18 cellular contexts compared by ENCODE assay signal in the genomic region with DNA sequence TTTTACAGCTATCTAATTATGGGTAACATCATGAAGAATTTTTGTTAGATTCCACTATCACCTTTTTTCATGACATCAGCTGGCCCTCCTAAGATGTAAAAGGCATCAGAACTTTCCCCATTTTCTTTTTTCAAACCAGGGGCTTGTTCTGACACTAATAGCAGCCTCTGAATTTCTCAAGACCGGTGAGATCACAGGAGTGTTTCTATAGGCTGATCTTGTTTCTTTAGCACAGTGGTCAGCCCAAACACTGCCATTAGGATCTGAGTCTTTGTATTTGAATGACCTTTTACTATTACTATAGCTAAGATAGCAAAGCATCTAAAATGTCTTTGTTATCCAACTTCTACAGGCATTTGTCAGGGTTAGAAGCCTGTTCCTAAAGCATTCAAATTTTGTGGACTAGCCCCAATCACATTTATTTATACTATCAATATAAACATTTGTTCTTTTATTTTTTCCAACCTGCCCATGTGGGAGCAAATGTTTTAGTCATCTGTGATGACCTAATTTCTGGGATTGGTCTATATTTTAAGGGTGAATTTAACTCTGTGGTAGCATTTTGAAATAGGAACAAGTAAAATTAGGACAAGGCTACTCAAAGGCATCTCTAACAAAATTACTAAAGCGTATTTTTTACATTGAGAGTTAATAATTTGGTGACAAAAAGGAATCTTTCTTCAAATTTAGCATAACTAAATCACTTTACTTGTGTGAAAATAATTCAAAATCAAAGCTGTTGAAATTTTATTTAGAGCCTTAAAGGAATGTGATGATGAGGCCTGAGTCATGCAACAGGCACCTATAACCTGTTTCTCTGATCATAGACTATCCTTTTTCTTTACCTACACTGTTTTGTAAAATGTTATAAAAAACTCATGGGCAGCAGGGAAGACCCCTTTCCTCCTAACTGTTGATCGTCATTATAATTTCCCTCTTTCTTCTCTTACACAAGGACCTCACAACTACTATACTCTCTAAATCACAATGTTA. TPM values are rescaled to one million over a fixed set of nuclear protein-coding genes. Genes with fewer than 3 reads are reported as not detected.
A peak's percentile ranks its signal among the peaks of the same experiment; 100 is the strongest.
DNase-seq lines count a peak whose midpoint lies in the region; ATAC-seq and TF ChIP-seq lines count a peak whose summit lies in the region.
"Had no signal": no experiment of that assay in that cellular context is flagged by ENCODE, and none has a peak within 500 bp of the region (broad histone marks: within the 10 kb centered on the region; RNA-seq: fewer than 3 reads in every experiment).

No MANE protein-coding gene starts in this region.

- H4K91ac ChIP-seq in mesenchymal stem cell (ENCODE audit: low read length): no peak overlapping the region

- DNase-seq in ELR (ENCODE audit: low read depth) (peak; percentile 36), choroid plexus epithelial cell (ENCODE audit: low read depth) (peak; percentile 56), mesenchymal stem cell (peak; percentile 61), SKM-1 (lab: John Stamatoyannopoulos, UW; ENCODE audit: unreplicated experiment) (no peak)
- DNase-seq: activated CD8-positive, alpha-beta T cell treated with anti-CD3 and anti-CD28 coated beads for 36 hours; activated gamma-delta T cell treated with Interleukin-2 at 50 U/mL for 16 hours; activated T-cell treated with anti-CD3 and anti-CD28 coated beads for 4 hours; adrenal gland; caudate nucleus; KG1; NCI-H526 treated with DMSO at 0.1 percent for 48 hours; stimulated activated naive CD8-positive, alpha-beta T cell treated with anti-CD3 and anti-CD28 coated beads, Interleukin-15, amount 100 ng/mL, for 72 hours; transverse colon had no signal

- no peak for TF ChIP-seq CTCF in choroid plexus epithelial cell (conservative IDR thresholded peaks at IDR 0.05; ENCODE audit: low read depth, low read length)

- H3K27ac ChIP-seq in HUES48 (ENCODE audit: low read depth, low read length): peak overlapping the region; percentile 61
- H3K27ac ChIP-seq in mesenchymal stem cell (ENCODE audit: low read length, poor library complexity, severe bottlenecking): no peak overlapping the region
- H3K27ac ChIP-seq: adrenal gland, transverse colon had no signal

- H3K18ac ChIP-seq in mesenchymal stem cell (ENCODE audit: low read depth in 1 of 2, low read length in 2 of 2): no peak overlapping the region

- H3K14ac ChIP-seq in mesenchymal stem cell (ENCODE audit: low read length in 2 of 2): no peak overlapping the region

- no peak overlapping the region for H2BK5ac ChIP-seq in mesenchymal stem cell (ENCODE audit: low read depth, low read length, poor library complexity, severe bottlenecking)

- no peak overlapping the region for H3K4ac ChIP-seq in mesenchymal stem cell (ENCODE audit: low read depth in 1 of 2, low read length in 2 of 2)

- H3K23ac ChIP-seq in mesenchymal stem cell (ENCODE audit: low read length in 2 of 2): no peak overlapping the region

- H2AK5ac ChIP-seq in mesenchymal stem cell (ENCODE audit: low read length, severe bottlenecking): no peak overlapping the region

- H2BK12ac ChIP-seq in mesenchymal stem cell (ENCODE audit: low read length in 2 of 2): no peak overlapping the region

- H3K4me2 ChIP-seq in mesenchymal stem cell (ENCODE audit: low read length, poor library complexity, severe bottlenecking): no peak overlapping the region

- H3K9ac ChIP-seq in HUES48 (ENCODE audit: low read depth, low read length) (no peak overlapping the region), mesenchymal stem cell (ENCODE audit: low read length) (peak overlapping the region; percentile 28)

- ATAC-seq in GM18868 (IDR thresholded peaks at IDR 0.05; ENCODE audit: unreplicated experiment) (no peak), GM21717 (IDR thresholded peaks at IDR 0.05; ENCODE audit: unreplicated experiment) (no peak)
- ATAC-seq: activated CD4-positive, CD25-positive, alpha-beta regulatory T cell treated with anti-CD3 and anti-CD28 coated beads, Interleukin-2, amount 50 U/mL, for 24 hours; activated CD8-positive, alpha-beta T cell treated with anti-CD3 and anti-CD28 coated beads for 36 hours; stimulated activated naive CD8-positive, alpha-beta T cell treated with anti-CD3 and anti-CD28 coated beads, Interleukin-15, amount 100 ng/mL, for 72 hours had no signal

- no peak overlapping the region for H2AFZ ChIP-seq in mesenchymal stem cell (ENCODE audit: low read depth, low read length)

- H3K4me1 ChIP-seq in HUES48 (ENCODE audit: control insufficient read depth, insufficient read depth, low read length) (peaks cover 19% of the 10 kb centered on the region), mesenchymal stem cell (ENCODE audit: control insufficient read depth, insufficient read depth, low read depth, low read length) (peaks cover 6% of the 10 kb centered on the region)
- H3K4me1 ChIP-seq: adrenal gland, transverse colon had no signal

- no peaks in the 10 kb centered on the region for H3K27me3 ChIP-seq in HUES48 (ENCODE audit: control insufficient read depth, insufficient read depth, low read length)
- H3K27me3 ChIP-seq in mesenchymal stem cell (ENCODE audit: control insufficient read depth in 1 of 2, insufficient read depth in 1 of 2, low read length in 2 of 2): no peaks in the 10 kb centered on the region
- H3K27me3 ChIP-seq: adrenal gland, transverse colon had no signal

- H3K4me3 ChIP-seq in HUES48 (ENCODE audit: low read depth, low read length): no peak overlapping the region
- no peak overlapping the region for H3K4me3 ChIP-seq in choroid plexus epithelial cell (ENCODE audit: low read depth, low read length)
- no peak overlapping the region for H3K4me3 ChIP-seq in mesenchymal stem cell (ENCODE audit: insufficient read depth in 1 of 2, low read depth in 1 of 2, low read length in 2 of 2)
- H3K4me3 ChIP-seq: adrenal gland, lung, transverse colon had no signal

- H4K8ac ChIP-seq in mesenchymal stem cell (ENCODE audit: low read length): no peak overlapping the region

- no peaks in the 10 kb centered on the region for H3K79me1 ChIP-seq in mesenchymal stem cell (replicated peaks; ENCODE audit: low read length, poor library complexity, severe bottlenecking)

- H3K9me3 ChIP-seq in HUES48 (ENCODE audit: control insufficient read depth, insufficient read depth, low read length): no peaks in the 10 kb centered on the region
- H3K9me3 ChIP-seq in mesenchymal stem cell (ENCODE audit: control insufficient read depth, low read length): no peaks in the 10 kb centered on the region
- H3K9me3 ChIP-seq: adrenal gland, transverse colon had no signal

- no peak overlapping the region for H2BK15ac ChIP-seq in mesenchymal stem cell (ENCODE audit: low read depth, poor library complexity, severe bottlenecking)

- 100% methylated on average over 2 of the region's 3 CpGs for WGBS in mesenchymal stem cell

- peaks cover 17% of the 10 kb centered on the region; the same call in 1 of the 2 replicates for H3K36me3 ChIP-seq in HUES48 (ENCODE audit: control insufficient read depth, insufficient read depth, low read length)
- H3K36me3 ChIP-seq in mesenchymal stem cell (ENCODE audit: control insufficient read depth in 1 of 2, insufficient read depth in 2 of 2, low read depth in 1 of 2, low read length in 2 of 2): peaks cover 25 to 73% of the 10 kb centered on the region in 2 experiments

- H2BK120ac ChIP-seq in mesenchymal stem cell (ENCODE audit: low read depth, low read length): no peak overlapping the region

RNA-seq across cellular contexts. Expression of a gene that starts 39.3 kb away (rescaled TPM):
- 0.48 TPM for polyA plus RNA-seq in mesenchymal stem cell (2013, experiment 1 of 2)
- 0.74 TPM for polyA plus RNA-seq in mesenchymal stem cell (2013, experiment 2 of 2)
